In the genomic region with DNA sequence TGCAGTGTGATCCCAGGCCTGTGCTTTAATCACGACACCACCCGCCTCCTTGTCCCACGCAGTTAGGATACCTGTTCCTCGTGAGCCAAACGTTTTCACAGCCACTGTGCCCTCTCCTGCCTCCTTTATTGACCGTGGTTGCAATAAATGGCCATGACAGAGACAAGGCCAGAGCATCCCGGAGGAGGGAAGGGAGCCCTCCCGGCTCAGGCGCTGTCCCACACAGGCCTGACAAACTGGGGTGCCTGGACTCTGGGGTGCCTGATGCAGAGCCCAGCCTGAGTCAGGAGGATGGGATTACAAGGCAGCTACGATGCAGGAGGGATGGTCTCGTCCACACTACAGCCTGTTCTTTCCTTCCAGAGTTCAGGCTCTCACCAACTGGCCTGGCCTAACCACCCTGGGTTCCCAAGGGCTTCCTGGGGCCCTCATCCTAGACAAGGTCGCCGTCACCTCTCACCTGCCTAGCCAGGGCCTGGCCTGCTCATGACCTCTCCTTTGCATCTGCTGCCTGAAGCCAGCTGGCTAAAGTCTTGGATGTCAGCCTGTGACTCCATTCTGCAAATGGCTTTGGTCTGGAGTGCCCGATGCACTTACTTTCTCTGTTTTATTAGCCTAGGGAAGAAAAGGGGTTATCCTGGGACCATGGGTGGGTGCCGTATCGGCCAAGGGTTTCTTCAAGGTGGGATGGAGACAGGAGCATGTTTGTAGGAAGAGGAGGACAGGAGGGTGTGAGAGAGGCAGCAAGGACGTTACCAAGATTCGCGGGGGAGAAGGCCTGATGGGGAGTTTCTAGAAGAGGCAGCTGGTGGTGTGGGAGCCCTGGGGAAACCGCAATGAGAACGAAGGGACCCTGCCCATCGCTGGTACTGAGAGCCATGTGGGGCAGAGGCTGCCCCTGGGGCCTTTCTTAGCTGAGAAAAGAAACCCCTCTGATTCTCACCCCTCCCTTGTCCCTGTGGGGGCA, we compare ENCODE assay signal across 16 cellular contexts.
A peak's percentile ranks its signal among the peaks of the same experiment; 100 is the strongest.
DNase-seq lines count a peak whose midpoint lies in the region; ATAC-seq and TF ChIP-seq lines count a peak whose summit lies in the region.
"Had no signal": no experiment of that assay in that cellular context is flagged by ENCODE, and none has a peak within 500 bp of the region (broad histone marks: within the 10 kb centered on the region; RNA-seq: fewer than 3 reads in every experiment).

No MANE protein-coding gene starts in this region.

- no peaks in the 10 kb centered on the region for H3K9me3 ChIP-seq in stomach
- H3K9me3 ChIP-seq: thyroid gland had no signal

- H3K27ac ChIP-seq in angular gyrus (ENCODE audit: low read depth, low read length) = peak overlapping the region; percentile 44
- no peak overlapping the region for H3K27ac ChIP-seq in stomach
- H3K27ac ChIP-seq: thyroid gland had no signal

- intact Hi-C loops in stomach (cut with DNase I; ENCODE audit: low total_unique reads) = no loop called here

- TF ChIP-seq CTCF in stomach (IDR thresholded peaks at IDR 0.05) (no peak), GM10248 (IDR thresholded peaks at IDR 0.05; ENCODE audit: control extremely low read depth, extremely low read depth, low read depth, missing control alignments) (no peak)

- WGBS in stomach, 5 donors = 86 to 90% (median 88%) methylated on average over 22 of the region's 22 CpGs

- H3K27me3 ChIP-seq in stomach = no peaks in the 10 kb centered on the region
- H3K27me3 ChIP-seq: thyroid gland had no signal

- ATAC-seq in GM21447 (IDR thresholded peaks at IDR 0.05; ENCODE audit: unreplicated experiment) = peak; percentile 27
- ATAC-seq: activated CD4-positive, CD25-positive, alpha-beta regulatory T cell treated with anti-CD3 and anti-CD28 coated beads, Interleukin-2, amount 50 U/mL, for 24 hours; PC-3; stimulated activated effector memory CD8-positive, alpha-beta T cell treated with anti-CD3 and anti-CD28 coated beads, Interleukin-12 subunit alpha, Interleukin-12 subunit beta, amount 100 ng/mL, for 72 hours had no signal

- H3K36me3 ChIP-seq in stomach = no peaks in the 10 kb centered on the region
- H3K36me3 ChIP-seq: thyroid gland had no signal

- POLR2A ChIA-PET in GM10248 (lab: Yijun Ruan, JAX) = no interaction called here

- DNase-seq in DMS79 treated with DMSO at 0.1 percent for 48 hours (lab: John Stamatoyannopoulos, UW) (peak; percentile 91), mucosa of gallbladder (ENCODE audit: low spot score) (peak; percentile 8), dedifferentiated amniotic fluid mesenchymal stem cell (ENCODE audit: extremely low spot score) (no peak), DMS114 treated with DMSO at 0.1 percent for 48 hours (lab: John Stamatoyannopoulos, UW; ENCODE audit: unreplicated experiment) (no peak), stomach (no peak), GM10248 (ENCODE audit: extremely low spot score) (no peak)
- DNase-seq: GDM1; mesendoderm; nephron progenitor cell; PC-3; stimulated activated CD4-positive, alpha-beta T cell treated with anti-CD3 and anti-CD28 coated beads, Interleukin-12 subunit alpha, Interleukin-12 subunit beta, amount 100 ng/mL, for 4 hours had no signal

- no peak overlapping the region for H3K4me3 ChIP-seq in stomach
- H3K4me3 ChIP-seq: thyroid gland had no signal

- CTCF ChIA-PET in GM10248 (lab: Yijun Ruan, JAX) = no interaction called here

- no peak for TF ChIP-seq EP300 in stomach (IDR thresholded peaks at IDR 0.05)

- H3K4me1 ChIP-seq in stomach = peaks cover 0 to 9% (median 0%) of the 10 kb centered on the region in 4 donors

- TF ChIP-seq POLR2A in stomach (IDR thresholded peaks at IDR 0.05) = no peak

Comparison
In these comparisons a context has a peak if more than half of its experiments do, and no peak if none do; other contexts are left out.
1. DNase-seq: peak in DMS79 treated with DMSO at 0.1 percent for 48 hours (single experiment) and mucosa of gallbladder (single experiment); none in dedifferentiated amniotic fluid mesenchymal stem cell (single experiment), DMS114 treated with DMSO at 0.1 percent for 48 hours (single experiment), stomach (single experiment) and GM10248 (single experiment).